In the genomic region with DNA sequence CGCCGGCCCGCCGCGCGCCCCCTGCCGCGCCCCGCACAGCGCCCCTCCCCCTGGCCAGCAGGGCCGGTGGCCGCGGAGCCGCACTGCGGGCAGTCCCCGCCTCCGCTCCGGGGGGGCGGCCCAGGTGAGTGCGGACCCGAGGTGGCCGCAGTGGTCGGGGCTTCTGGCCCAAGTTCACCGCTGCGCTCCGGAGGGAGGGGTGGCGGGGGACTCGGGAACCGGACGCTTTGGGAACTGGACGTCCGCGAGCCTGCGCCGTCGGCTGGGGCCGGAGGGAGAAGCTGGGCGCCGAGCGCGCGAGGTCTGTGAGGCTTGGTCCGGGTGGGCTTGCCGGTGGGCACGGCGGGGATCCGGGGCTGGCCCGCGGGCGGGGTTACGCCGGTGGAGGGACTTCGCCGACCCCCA, we compare ENCODE assay signal across 8 cellular contexts. TPM values are rescaled to one million over a fixed set of nuclear protein-coding genes. Genes with fewer than 3 reads are reported as not detected.
DNase-seq lines count a peak whose midpoint lies in the region; ATAC-seq, FAIRE-seq and TF ChIP-seq lines count a peak whose summit lies in the region.

No MANE protein-coding gene starts in this region.

- peak overlapping the region; percentile 77 for H3K4me3 Mint-ChIP-seq in activated T-helper 17 cell treated with anti-CD3 and anti-CD28 coated beads, Interleukin-2, amount 50 U/mL, for 72 hours

- H3K27me3 ChIP-seq in keratinocyte (ENCODE audit: control insufficient read depth, extremely low read depth, insufficient read depth, low read length): peaks cover 63% of the 10 kb centered on the region
- H3K27me3 ChIP-seq in subcutaneous abdominal adipose tissue (ENCODE audit: control insufficient read depth in 5 of 5, insufficient read depth in 4 of 5, low read length in 5 of 5): peaks cover 0 to under 1% (median 0%) of the 10 kb centered on the region in 5 donors

- peak; percentile 23 for DNase-seq in activated CD8-positive, alpha-beta memory T cell treated with anti-CD3 and anti-CD28 coated beads, Interleukin-2, amount 50 U/mL, for 4 hours
- no peak for DNase-seq in activated CD8-positive, alpha-beta memory T cell treated with anti-CD3 and anti-CD28 coated beads, Interleukin-2, amount 50 U/mL, for 48 hours
- DNase-seq in keratinocyte (ENCODE audit: low read depth, low spot score): no peak
- DNase-seq in hepatic stellate cell (ENCODE audit: low spot score): no peak
- DNase-seq in NCI-H187 treated with DMSO at 0.1 percent for 48 hours (lab: John Stamatoyannopoulos, UW): no peak

- H3K79me2 ChIP-seq in keratinocyte (ENCODE audit: control insufficient read depth, insufficient read depth, low read length): no peaks in the 10 kb centered on the region

- H3K27ac ChIP-seq in keratinocyte (ENCODE audit: control insufficient read depth, insufficient read depth, low read length) (no peak overlapping the region), subcutaneous abdominal adipose tissue (ENCODE audit: low read depth, low read length) (peak overlapping the region; percentile 37)

- no peaks in the 10 kb centered on the region for H3K36me3 ChIP-seq in keratinocyte (ENCODE audit: control insufficient read depth in 2 of 2, extremely low read depth in 1 of 2, insufficient read depth in 2 of 2, low read length in 2 of 2)
- H3K36me3 ChIP-seq in subcutaneous abdominal adipose tissue (ENCODE audit: control insufficient read depth in 5 of 5, insufficient read depth in 5 of 5, low read length in 5 of 5): no peaks in the 10 kb centered on the region

- H3K4me1 ChIP-seq in keratinocyte (ENCODE audit: control insufficient read depth, extremely low read depth, insufficient read depth, low read length) (no peaks in the 10 kb centered on the region), subcutaneous abdominal adipose tissue (ENCODE audit: control insufficient read depth in 5 of 5, insufficient read depth in 5 of 5, low read length in 5 of 5) (peaks cover 12 to 70% (median 56%) of the 10 kb centered on the region in 5 donors)

- H3K9me1 ChIP-seq in keratinocyte (ENCODE audit: control insufficient read depth, extremely low read depth, insufficient read depth, low read length): no peaks in the 10 kb centered on the region

- no peak overlapping the region for H2AFZ ChIP-seq in keratinocyte (ENCODE audit: control insufficient read depth, low read length)

- no peak for ATAC-seq in activated T-helper 17 cell treated with anti-CD3 and anti-CD28 coated beads, Interleukin-2, amount 50 U/mL, for 72 hours (replicated peaks)
- ATAC-seq in HG03280 (IDR thresholded peaks at IDR 0.05; ENCODE audit: unreplicated experiment): no peak

- peaks cover 21% of the 10 kb centered on the region for H3K4me1 Mint-ChIP-seq in activated T-helper 17 cell treated with anti-CD3 and anti-CD28 coated beads, Interleukin-2, amount 50 U/mL, for 72 hours

- H3K36me3 Mint-ChIP-seq in activated T-helper 17 cell treated with anti-CD3 and anti-CD28 coated beads, Interleukin-2, amount 50 U/mL, for 72 hours (ENCODE audit: low read depth): no peaks in the 10 kb centered on the region

- no peak for TF ChIP-seq CTCF in keratinocyte (optimal IDR thresholded peaks at IDR 0.05 in 1 of 3, IDR thresholded peaks at IDR 0.05 in 1 of 3, conservative IDR thresholded peaks at IDR 0.05 in 1 of 3; ENCODE audit: extremely low read depth in 1 of 3, insufficient read depth in 2 of 3, low read length in 3 of 3)

- no peak overlapping the region for H3K27ac Mint-ChIP-seq in activated T-helper 17 cell treated with anti-CD3 and anti-CD28 coated beads, Interleukin-2, amount 50 U/mL, for 72 hours

- H3K9me3 ChIP-seq in keratinocyte (ENCODE audit: control insufficient read depth, low read depth, low read length): no peaks in the 10 kb centered on the region
- H3K9me3 ChIP-seq in subcutaneous abdominal adipose tissue (ENCODE audit: control insufficient read depth in 5 of 5, low read length in 5 of 5): no peaks in the 10 kb centered on the region

- H3K27me3 Mint-ChIP-seq in activated T-helper 17 cell treated with anti-CD3 and anti-CD28 coated beads, Interleukin-2, amount 50 U/mL, for 72 hours: peaks cover 10% of the 10 kb centered on the region

- peak overlapping the region; percentile 10 for H3K4me2 ChIP-seq in keratinocyte (ENCODE audit: control insufficient read depth, extremely low read depth, insufficient read depth, low read depth, low read length)

- no peak for FAIRE-seq in keratinocyte (lab: Jason Lieb, UNC)

- no peak overlapping the region for H3K4me3 ChIP-seq in keratinocyte (ENCODE audit: control insufficient read depth in 2 of 3, extremely low read depth in 1 of 3, insufficient read depth in 2 of 3, low read depth in 1 of 3, low read length in 3 of 3)
- H3K4me3 ChIP-seq in subcutaneous abdominal adipose tissue (ENCODE audit: low read depth in 1 of 5, low read length in 5 of 5): peak overlapping the region in 4 of 5 donors; percentile 71 to 84 (median 81)

- dilution Hi-C loops in keratinocyte (cut with MboI; ENCODE audit: extremely low pct_ligation_motif_present, low sequenced_read_pairs): loop anchor here (25.0 kb wide), 1 partner anchor 419 kb away; no protein-coding TSS in a partner anchor

- H3K9me3 Mint-ChIP-seq in activated T-helper 17 cell treated with anti-CD3 and anti-CD28 coated beads, Interleukin-2, amount 50 U/mL, for 72 hours: no peaks in the 10 kb centered on the region

- H4K20me1 ChIP-seq in keratinocyte (ENCODE audit: control insufficient read depth, extremely low read depth, insufficient read depth, low read length): no peaks in the 10 kb centered on the region

- H3K9ac ChIP-seq in keratinocyte (ENCODE audit: control insufficient read depth, extremely low read depth, insufficient read depth, low read length) (no peak overlapping the region), subcutaneous abdominal adipose tissue (ENCODE audit: low read length in 5 of 5) (peak overlapping the region in 4 of 5 donors; percentile 60 to 79 (median 70))

RNA-seq across cellular contexts. Expression of gene LDLRAD4, which starts 0.6 kb away (rescaled TPM):
- total RNA-seq in activated T-helper 17 cell treated with anti-CD3 and anti-CD28 coated beads, Interleukin-2, amount 50 U/mL, for 72 hours: 10 to 100 TPM; 52.0 to 54.8 TPM
- under 0.01 to 0.04 TPM in 2 of 3 replicates, not detected in the other for polyA plus RNA-seq in keratinocyte
- not detected for polyA plus RNA-seq in keratinocyte (2011; ENCODE audit: low read depth)
- not detected in 2 replicates for polyA plus RNA-seq in keratinocyte (2011; cell fraction: cytosol; rRNA removed)
- polyA plus RNA-seq in keratinocyte (2011; cell fraction: nucleus; rRNA removed): 0.03 and 0.04 TPM in 2 replicates
- 0.11 and 0.13 TPM in 2 replicates for polyA plus RNA-seq in keratinocyte (2012; ENCODE audit: low replicate concordance)
- 0.03 TPM in 1 of 3 replicates, not detected in the others for polyA minus RNA-seq in keratinocyte
- not detected for polyA minus RNA-seq in keratinocyte (2011; cell fraction: cytosol; rRNA and poly(A)+ RNA removed)
- not detected in 2 replicates for polyA minus RNA-seq in keratinocyte (2011; cell fraction: nucleus; rRNA and poly(A)+ RNA removed)

Comparison
In these comparisons a context has a peak if more than half of its experiments do, and no peak if none do; other contexts are left out.
1. H3K4me3 ChIP-seq: peak in subcutaneous abdominal adipose tissue (4 of 5); none in keratinocyte (0 of 3).